ENCODE assay signal across 20 cellular contexts in the genomic region with DNA sequence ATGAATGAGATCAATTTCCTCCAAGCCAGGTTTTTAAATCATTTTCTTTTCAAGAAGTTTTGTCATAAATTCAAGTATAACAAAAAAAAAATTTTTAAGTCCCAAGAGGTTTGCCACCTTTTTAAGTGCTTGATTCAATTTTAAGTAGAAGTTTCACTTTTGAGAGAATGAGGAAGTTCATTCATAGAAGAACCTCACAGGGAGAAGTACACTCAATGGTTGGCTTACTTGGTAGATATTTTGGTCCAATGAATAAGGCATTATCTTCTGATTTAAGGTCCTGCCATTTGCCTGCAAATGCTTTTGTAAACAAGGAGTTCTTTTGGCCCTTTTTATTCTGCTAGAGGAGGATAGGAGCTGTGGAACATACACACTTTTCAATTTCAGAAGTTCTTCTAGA.
A peak's percentile ranks its signal among the peaks of the same experiment; 100 is the strongest.
DNase-seq lines count a peak whose midpoint lies in the region; ATAC-seq and TF ChIP-seq lines count a peak whose summit lies in the region.
"Had no signal": no experiment of that assay in that cellular context is flagged by ENCODE, and none has a peak within 500 bp of the region (broad histone marks: within the 10 kb centered on the region; RNA-seq: fewer than 3 reads in every experiment).

No MANE protein-coding gene starts in this region.

- no peak overlapping the region for H3K9ac ChIP-seq in MM.1S (ENCODE audit: low read length)

- H4K20me1 ChIP-seq in MM.1S (ENCODE audit: insufficient read depth, low read length) (no peaks in the 10 kb centered on the region), PC-9 (ENCODE audit: insufficient read depth) (no peaks in the 10 kb centered on the region)

- H3F3A ChIP-seq in MM.1S (ENCODE audit: insufficient read depth, low read length) = no peaks in the 10 kb centered on the region
- no peaks in the 10 kb centered on the region for H3F3A ChIP-seq in PC-9 (ENCODE audit: insufficient read depth, low read depth)

- no TSS peak for BruUV-seq in PC-9 (replicated peaks; lab: Mats Ljungman, UMichigan)

- H3K27ac ChIP-seq in MM.1S (ENCODE audit: low read length) = no peak overlapping the region
- H3K27ac ChIP-seq in PC-9 = no peak overlapping the region
- H3K27ac ChIP-seq: HL-60 had no signal

- POLR2A ChIA-PET in PC-9 (lab: Charles Lee; ENCODE audit: unreplicated experiment) = no interaction called here

- CTCF ChIA-PET in PC-9 (lab: Charles Lee) = no interaction called here

- no peak overlapping the region for H2AFZ ChIP-seq in MM.1S (ENCODE audit: low read length)
- no peak overlapping the region for H2AFZ ChIP-seq in PC-9

- H3K4me1 ChIP-seq in MM.1S (ENCODE audit: low read length) = no peaks in the 10 kb centered on the region
- no peaks in the 10 kb centered on the region for H3K4me1 ChIP-seq in PC-9 (replicated peaks; ENCODE audit: insufficient read depth)

- H3K27me3 ChIP-seq in MM.1S (replicated peaks; ENCODE audit: insufficient read depth, low read length) (no peaks in the 10 kb centered on the region), PC-9 (ENCODE audit: insufficient read depth, low read depth) (no peaks in the 10 kb centered on the region)
- H3K27me3 ChIP-seq: MG63 had no signal

- H3K4me2 ChIP-seq in MM.1S (ENCODE audit: low read depth, low read length) (no peak overlapping the region), PC-9 (no peak overlapping the region)

- no peak overlapping the region for H3K4me3 ChIP-seq in MM.1S (ENCODE audit: low read length)
- H3K4me3 ChIP-seq in PC-9 = no peak overlapping the region
- H3K4me3 ChIP-seq: MG63 had no signal

- no peak overlapping the region for H3K4me3 Mint-ChIP-seq in stimulated activated naive CD8-positive, alpha-beta T cell treated with anti-CD3 and anti-CD28 coated beads, Interleukin-15, amount 100 ng/mL, for 72 hours
- H3K4me3 Mint-ChIP-seq: CD14-positive monocyte had no signal

- H3K9me2 ChIP-seq in MM.1S (replicated peaks; ENCODE audit: insufficient read depth, low read length) (no peaks in the 10 kb centered on the region), PC-9 (ENCODE audit: insufficient read depth) (no peaks in the 10 kb centered on the region)

- DNase-seq in MM.1S = peak; percentile 6
- DNase-seq in RPMI7951 (ENCODE audit: low read depth) = peak; percentile 0
- DNase-seq in medulla oblongata (ENCODE audit: extremely low spot score) = peak; percentile 21
- DNase-seq in PC-9 = no peak
- DNase-seq in SK-N-DZ (ENCODE audit: low spot score) = no peak
- DNase-seq in stimulated activated naive CD8-positive, alpha-beta T cell treated with anti-CD3 and anti-CD28 coated beads, Interleukin-15, amount 100 ng/mL, for 72 hours = no peak
- DNase-seq: DMS79, MG63, NCI-H1436, NCI-H2029, NCI-H2171, NCI-H446, NCI-H69, T-helper 1 cell, T-helper 9 cell had no signal

- no peaks in the 10 kb centered on the region for H3K79me2 ChIP-seq in MM.1S (ENCODE audit: low read length)
- H3K79me2 ChIP-seq in PC-9 (ENCODE audit: low read depth) = no peaks in the 10 kb centered on the region

- intact Hi-C loops in PC-9 (cut with micrococcal nuclease; ENCODE audit: unreplicated experiment) = no loop called here

- H3K27me3 Mint-ChIP-seq in stimulated activated naive CD8-positive, alpha-beta T cell treated with anti-CD3 and anti-CD28 coated beads, Interleukin-15, amount 100 ng/mL, for 72 hours = no peaks in the 10 kb centered on the region

- peak; percentile 75 for ATAC-seq in HG03103 (IDR thresholded peaks at IDR 0.05; ENCODE audit: low read depth, unreplicated experiment)
- no peak for ATAC-seq in stimulated activated naive CD8-positive, alpha-beta T cell treated with anti-CD3 and anti-CD28 coated beads, Interleukin-15, amount 100 ng/mL, for 72 hours
- ATAC-seq: Right ventricle myocardium inferior, SK-N-SH treated with all-trans-retinoic acid at 6 μM for 48 hours had no signal

- H3K9me3 ChIP-seq in MM.1S (replicated peaks; ENCODE audit: insufficient read depth, low read length) (no peaks in the 10 kb centered on the region), PC-9 (ENCODE audit: insufficient read depth, low read depth) (no peaks in the 10 kb centered on the region)
- H3K9me3 ChIP-seq: MG63 had no signal

- no peaks in the 10 kb centered on the region for H3K4me1 Mint-ChIP-seq in stimulated activated naive CD8-positive, alpha-beta T cell treated with anti-CD3 and anti-CD28 coated beads, Interleukin-15, amount 100 ng/mL, for 72 hours
- H3K4me1 Mint-ChIP-seq: CD14-positive monocyte had no signal

- H3K27ac Mint-ChIP-seq in stimulated activated naive CD8-positive, alpha-beta T cell treated with anti-CD3 and anti-CD28 coated beads, Interleukin-15, amount 100 ng/mL, for 72 hours = no peak overlapping the region
- H3K27ac Mint-ChIP-seq: CD14-positive monocyte had no signal

- no peak for TF ChIP-seq CTCF in MM.1S (IDR thresholded peaks at IDR 0.05; ENCODE audit: low read length)
- no peak for TF ChIP-seq CTCF in PC-9 (conservative IDR thresholded peaks at IDR 0.05)

- H3K36me3 ChIP-seq in MM.1S (replicated peaks; ENCODE audit: insufficient read depth, low read length) (no peaks in the 10 kb centered on the region), PC-9 (ENCODE audit: low read depth) (no peaks in the 10 kb centered on the region)
- H3K36me3 ChIP-seq: MG63 had no signal

- peaks cover 15 to 28% of the 10 kb centered on the region in 2 donors for H3K9me3 Mint-ChIP-seq in stimulated activated naive CD8-positive, alpha-beta T cell treated with anti-CD3 and anti-CD28 coated beads, Interleukin-15, amount 100 ng/mL, for 72 hours

Comparison
In these comparisons a context has a peak if more than half of its experiments do, and no peak if none do; other contexts are left out.
1. DNase-seq: peak in MM.1S (single experiment), RPMI7951 (single experiment) and medulla oblongata (single experiment); none in PC-9 (0 of 2), SK-N-DZ (single experiment) and stimulated activated naive CD8-positive, alpha-beta T cell treated with anti-CD3 and anti-CD28 coated beads, Interleukin-15, amount 100 ng/mL, for 72 hours (0 of 2).